ENCODE assay signal across 13 cellular contexts in the genomic region with DNA sequence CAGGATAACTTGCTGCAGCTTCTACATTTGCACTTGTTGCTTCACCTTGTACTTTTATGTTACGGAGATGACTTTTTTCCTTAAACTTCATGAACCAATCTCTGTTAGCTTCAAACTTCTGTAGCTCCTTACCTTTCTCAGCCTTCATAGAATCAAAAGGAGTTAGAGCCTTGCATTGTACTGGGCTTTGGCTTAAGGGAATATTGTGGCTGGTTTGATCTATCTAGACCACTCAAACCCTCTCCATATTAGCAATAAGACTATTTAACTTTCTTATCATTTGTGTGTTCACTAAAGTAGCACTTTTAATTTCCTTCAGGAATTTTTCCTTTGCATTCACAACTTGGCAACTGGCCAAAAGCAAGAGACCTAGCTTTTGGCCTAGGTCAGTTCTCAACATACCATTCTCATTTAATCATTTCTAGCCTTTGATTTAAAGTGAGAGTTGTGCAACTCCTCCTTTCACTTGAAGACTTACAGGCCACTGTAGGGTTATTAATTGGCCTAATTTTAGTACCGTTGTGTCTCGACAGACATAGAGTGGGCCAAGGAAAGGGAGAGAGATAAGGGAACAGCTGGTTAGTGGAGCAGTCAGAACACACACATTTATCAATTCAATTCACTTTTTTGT.
A peak's percentile ranks its signal among the peaks of the same experiment; 100 is the strongest.
DNase-seq lines count a peak whose midpoint lies in the region; ATAC-seq and TF ChIP-seq lines count a peak whose summit lies in the region.
"Had no signal": no experiment of that assay in that cellular context is flagged by ENCODE, and none has a peak within 500 bp of the region (broad histone marks: within the 10 kb centered on the region; RNA-seq: fewer than 3 reads in every experiment).

No MANE protein-coding gene starts in this region.

- no peaks in the 10 kb centered on the region for H3K36me3 ChIP-seq in mammary epithelial cell (ENCODE audit: insufficient read depth, low read length)
- H3K36me3 ChIP-seq in liver (ENCODE audit: control insufficient read depth in 4 of 4, insufficient read depth in 3 of 4, low read depth in 1 of 4, low read length in 3 of 4), result no peaks in the 10 kb centered on the region

- peak; percentile 45; the same call in 1 of the 2 replicates for TF ChIP-seq EP300 in Ishikawa (IDR thresholded peaks at IDR 0.05; ENCODE audit: borderline replicate concordance)

- DNase-seq in Daoy (ENCODE audit: low read depth) (peak; percentile 19), mammary epithelial cell (peak; percentile 71), 8988T (no peak)
- no peak for DNase-seq in activated CD4-positive, alpha-beta T cell treated with anti-CD3 and anti-CD28 coated beads, Interleukin-2, amount 50 U/mL, for 48 hours
- DNase-seq: activated CD4-positive, alpha-beta T cell treated with anti-CD3 and anti-CD28 coated beads for 48 hours; aorta; glutamatergic neuron; right cardiac atrium had no signal

- no peaks in the 10 kb centered on the region for H3K27me3 ChIP-seq in mammary epithelial cell (ENCODE audit: insufficient read depth, low read length)
- no peaks in the 10 kb centered on the region for H3K27me3 ChIP-seq in liver (ENCODE audit: control insufficient read depth in 4 of 4, insufficient read depth in 4 of 4, low read length in 3 of 4)
- H3K27me3 ChIP-seq: BLaER1 had no signal

- in situ Hi-C loops in mammary epithelial cell (cut with MboI; ENCODE audit: low sequenced_read_pairs in 2 of 2), result no loop called here

- H3K27ac ChIP-seq in mammary epithelial cell (ENCODE audit: insufficient read depth, low read depth, low read length) (peak overlapping the region; percentile 0), liver (ENCODE audit: low read depth in 1 of 2, low read length in 2 of 2) (no peak overlapping the region)
- H3K27ac ChIP-seq: BLaER1 had no signal

- no peak for TF ChIP-seq CTCF in mammary epithelial cell (conservative IDR thresholded peaks at IDR 0.05 in 1 of 2, IDR thresholded peaks at IDR 0.05 in 1 of 2; ENCODE audit: extremely low read depth in 1 of 2, insufficient read depth in 1 of 2, low read depth in 1 of 2, low read length in 2 of 2)
- no peak for TF ChIP-seq CTCF in liver (IDR thresholded peaks at IDR 0.05; ENCODE audit: low read depth, low read length, missing input control)

- H4K20me1 ChIP-seq in mammary epithelial cell (ENCODE audit: insufficient read depth, low read length), result no peaks in the 10 kb centered on the region
- H4K20me1 ChIP-seq: BLaER1 had no signal

- no peak overlapping the region for H3K9ac ChIP-seq in mammary epithelial cell (ENCODE audit: insufficient read depth, low read length)
- H3K9ac ChIP-seq in liver (ENCODE audit: low read depth in 1 of 2, low read length in 2 of 2), result no peak overlapping the region
- H3K9ac ChIP-seq: BLaER1 had no signal

- no peak overlapping the region for H3K4me3 ChIP-seq in mammary epithelial cell (replicated peaks in 1 of 3; ENCODE audit: insufficient read depth in 1 of 3, low read depth in 2 of 3, low read length in 3 of 3)
- H3K4me3 ChIP-seq in liver (ENCODE audit: low read depth in 1 of 3, low read length in 3 of 3), result no peak overlapping the region
- H3K4me3 ChIP-seq: BLaER1 had no signal

- TF ChIP-seq RAD21 in Ishikawa (IDR thresholded peaks at IDR 0.05; ENCODE audit: low read depth), result no peak
- TF ChIP-seq RAD21 in liver (IDR thresholded peaks at IDR 0.05), result no peak

- peaks cover 30% of the 10 kb centered on the region for H3K4me1 ChIP-seq in mammary epithelial cell (ENCODE audit: insufficient read depth, low read length)
- no peaks in the 10 kb centered on the region for H3K4me1 ChIP-seq in liver (ENCODE audit: control insufficient read depth in 4 of 4, insufficient read depth in 4 of 4, low read length in 3 of 4)
- H3K4me1 ChIP-seq: BLaER1 had no signal

- H3K79me2 ChIP-seq in mammary epithelial cell (ENCODE audit: insufficient read depth, low read length), result no peaks in the 10 kb centered on the region

- dilution Hi-C loops in mammary epithelial cell (cut with HindIII; ENCODE audit: low sequenced_read_pairs), result no loop called here

- intact Hi-C loops in mammary epithelial cell (cut with micrococcal nuclease), result no loop called here

- 30% methylated on average over 3 of the region's 3 CpGs for WGBS in mammary epithelial cell (ENCODE audit: low coverage, missing lambda C conversion rate)
- 92% methylated on average over 3 of the region's 3 CpGs for WGBS in liver

- no peak overlapping the region for H2AFZ ChIP-seq in mammary epithelial cell (ENCODE audit: low read depth, low read length)

- CTCF ChIA-PET in mammary epithelial cell (lab: Charles Lee; ENCODE audit: low non-redundant PET), result interaction anchor here (0.6 kb wide), 1 partner anchor 133 kb away, joined by 16 read pairs; no protein-coding TSS in a partner anchor

- no peak for ATAC-seq in HG03442 (IDR thresholded peaks at IDR 0.05; ENCODE audit: unreplicated experiment)
- ATAC-seq in HG02610 (IDR thresholded peaks at IDR 0.05; ENCODE audit: unreplicated experiment), result no peak
- ATAC-seq: right cardiac atrium had no signal

- peaks cover 16% of the 10 kb centered on the region for H3K9me3 ChIP-seq in mammary epithelial cell (replicated peaks; ENCODE audit: insufficient read depth, low read length)
- no peaks in the 10 kb centered on the region for H3K9me3 ChIP-seq in liver (ENCODE audit: control insufficient read depth in 4 of 4, low read length in 3 of 4)

- H3K4me2 ChIP-seq in mammary epithelial cell (ENCODE audit: insufficient read depth, low read depth, low read length), result peak overlapping the region; percentile 18
- H3K4me2 ChIP-seq: BLaER1 had no signal

- no TSS peak for BruUV-seq in mammary epithelial cell (replicated peaks; lab: Mats Ljungman, UMichigan)

TF ChIP-seq in Ishikawa, 13 proteins besides CTCF, POLR2A, EP300 and RAD21 (continues in another document):
- no peak for TF ChIP-seq FOXM1 (IDR thresholded peaks at IDR 0.05; ENCODE audit: borderline replicate concordance, low read depth)
- no peak for TF ChIP-seq USF1 (IDR thresholded peaks at IDR 0.05)
- no peak for TF ChIP-seq CREB1 (IDR thresholded peaks at IDR 0.05; ENCODE audit: low read depth)
- TF ChIP-seq NFIC (IDR thresholded peaks at IDR 0.05), result peak; percentile 87
- no peak for TF ChIP-seq YY1 (IDR thresholded peaks at IDR 0.05; ENCODE audit: low read depth)
- TF ChIP-seq CEBPB (IDR thresholded peaks at IDR 0.05), result peak; percentile 96
- no peak for TF ChIP-seq ZBTB7A (IDR thresholded peaks at IDR 0.05; ENCODE audit: low read depth)
- 0 out of 2 replicates have a peak, but pooled peaks have one; percentile 28 for TF ChIP-seq TCF12 (IDR thresholded peaks at IDR 0.05; ENCODE audit: low read depth)
- no peak for TF ChIP-seq TAF1 (IDR thresholded peaks at IDR 0.05; ENCODE audit: low read depth)

TF ChIP-seq in liver, 16 proteins besides CTCF, POLR2A, EP300 and RAD21:
- TF ChIP-seq HNF4G (IDR thresholded peaks at IDR 0.05) (no peak), NR2F2 (IDR thresholded peaks at IDR 0.05) (peak; percentile 74), GABPA (IDR thresholded peaks at IDR 0.05 in 1 of 2, conservative IDR thresholded peaks at IDR 0.05 in 1 of 2) (no peak)
- TF ChIP-seq, protein P1, sequence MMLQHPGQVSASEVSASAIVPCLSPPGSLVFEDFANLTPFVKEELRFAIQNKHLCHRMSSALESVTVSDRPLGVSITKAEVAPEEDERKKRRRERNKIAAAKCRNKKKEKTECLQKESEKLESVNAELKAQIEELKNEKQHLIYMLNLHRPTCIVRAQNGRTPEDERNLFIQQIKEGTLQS (IDR thresholded peaks at IDR 0.05), result no peak

Comparison
In these comparisons a context has a peak if more than half of its experiments do, and no peak if none do; other contexts are left out.
1. DNase-seq: peak in Daoy (single experiment) and mammary epithelial cell (single experiment); none in 8988T (single experiment) and activated CD4-positive, alpha-beta T cell treated with anti-CD3 and anti-CD28 coated beads, Interleukin-2, amount 50 U/mL, for 48 hours (0 of 2).